12 cellular contexts compared by ENCODE assay signal in the genomic region with DNA sequence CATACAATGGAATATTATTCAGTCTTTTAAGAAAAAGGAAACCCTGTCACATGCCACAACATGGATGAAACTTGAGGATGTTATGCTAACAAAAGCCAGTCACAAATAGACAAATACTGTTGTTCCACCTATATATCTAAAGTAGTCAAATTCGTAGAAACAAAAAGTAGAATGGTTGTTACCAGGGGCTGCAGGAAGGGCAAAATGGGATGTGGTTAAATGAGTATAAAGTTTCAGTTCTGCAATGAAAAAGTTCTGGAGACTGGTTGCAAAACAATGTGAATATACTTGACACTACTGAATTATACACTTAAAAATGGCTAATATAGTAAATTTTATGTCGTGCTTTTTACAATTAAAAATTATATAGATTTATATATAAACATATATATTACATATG. TPM values are rescaled to one million over a fixed set of nuclear protein-coding genes. Genes with fewer than 3 reads are reported as not detected.
A peak's percentile ranks its signal among the peaks of the same experiment; 100 is the strongest.
DNase-seq lines count a peak whose midpoint lies in the region; ATAC-seq and TF ChIP-seq lines count a peak whose summit lies in the region.
"Had no signal": no experiment of that assay in that cellular context is flagged by ENCODE, and none has a peak within 500 bp of the region (broad histone marks: within the 10 kb centered on the region; RNA-seq: fewer than 3 reads in every experiment).

No MANE protein-coding gene starts in this region.

- no peaks in the 10 kb centered on the region for H3K9me2 ChIP-seq in Karpas-422 (replicated peaks; ENCODE audit: insufficient read depth, low read length)

- H3K4me3 Mint-ChIP-seq in CD8-positive, alpha-beta memory T cell = no peak overlapping the region
- H3K4me3 Mint-ChIP-seq: nephron progenitor cell had no signal

- no peaks in the 10 kb centered on the region for H3K36me3 Mint-ChIP-seq in CD8-positive, alpha-beta memory T cell

- H3K36me3 ChIP-seq in CD8-positive, alpha-beta memory T cell (ENCODE audit: insufficient read depth, low read length) = no peaks in the 10 kb centered on the region
- no peaks in the 10 kb centered on the region for H3K36me3 ChIP-seq in gastroesophageal sphincter
- no peaks in the 10 kb centered on the region for H3K36me3 ChIP-seq in Karpas-422 (ENCODE audit: insufficient read depth, low read length)
- H3K36me3 ChIP-seq: Peyer's patch had no signal

- H4K20me1 ChIP-seq in Karpas-422 (ENCODE audit: insufficient read depth, low read depth, low read length) = no peaks in the 10 kb centered on the region

- no peak overlapping the region for H3K9ac ChIP-seq in Karpas-422 (ENCODE audit: low read length)

- CTCF ChIA-PET in CD8-positive, alpha-beta memory T cell (lab: Charles Lee) = no interaction called here

- H3K27ac Mint-ChIP-seq in CD8-positive, alpha-beta memory T cell = no peak overlapping the region
- H3K27ac Mint-ChIP-seq: nephron progenitor cell had no signal

- H3K27me3 ChIP-seq in CD8-positive, alpha-beta memory T cell (ENCODE audit: insufficient read depth, low read length, poor library complexity, severe bottlenecking) = no peaks in the 10 kb centered on the region
- H3K27me3 ChIP-seq in gastroesophageal sphincter (no peaks in the 10 kb centered on the region), Karpas-422 (ENCODE audit: low read length) (no peaks in the 10 kb centered on the region)
- H3K27me3 ChIP-seq: Peyer's patch had no signal

- no peak overlapping the region for H3K27ac ChIP-seq in CD8-positive, alpha-beta memory T cell (ENCODE audit: low read depth, low read length)
- H3K27ac ChIP-seq in gastroesophageal sphincter = no peak overlapping the region
- no peak overlapping the region for H3K27ac ChIP-seq in Karpas-422 (ENCODE audit: low read length)
- H3K27ac ChIP-seq: Peyer's patch had no signal

- no peaks in the 10 kb centered on the region for H3K9me3 ChIP-seq in CD8-positive, alpha-beta memory T cell (ENCODE audit: low read length)
- no peaks in the 10 kb centered on the region for H3K9me3 ChIP-seq in gastroesophageal sphincter
- no peaks in the 10 kb centered on the region for H3K9me3 ChIP-seq in Karpas-422 (ENCODE audit: low read length)
- H3K9me3 ChIP-seq: Peyer's patch had no signal

- WGBS in gastroesophageal sphincter (ENCODE audit: low coverage in 1 of 2), 2 donors = 79 to 87% methylated on average over 2 of the region's 2 CpGs

- POLR2A ChIA-PET in CD8-positive, alpha-beta memory T cell (lab: Charles Lee) = no interaction called here

- TF ChIP-seq EP300 in gastroesophageal sphincter (IDR thresholded peaks at IDR 0.05) = no peak

- H3K4me1 ChIP-seq in CD8-positive, alpha-beta memory T cell (ENCODE audit: insufficient read depth, low read length) = no peaks in the 10 kb centered on the region
- H3K4me1 ChIP-seq in gastroesophageal sphincter = peaks cover 0 to 8% (median 0%) of the 10 kb centered on the region in 3 donors
- no peaks in the 10 kb centered on the region for H3K4me1 ChIP-seq in Karpas-422 (ENCODE audit: low read length)
- H3K4me1 ChIP-seq: Peyer's patch had no signal

- H3K9me3 Mint-ChIP-seq in CD8-positive, alpha-beta memory T cell = peaks cover 0 to 5% (median 0%) of the 10 kb centered on the region in 5 donors
- H3K9me3 Mint-ChIP-seq: nephron progenitor cell had no signal

- DNase-seq in NB4 (ENCODE audit: low read depth) = peak; percentile 35
- no peak for DNase-seq in globus pallidus (ENCODE audit: low spot score)
- DNase-seq in CD8-positive, alpha-beta memory T cell = no peak
- DNase-seq in Karpas-422 = no peak
- DNase-seq: NCI-H146; nephron progenitor cell; Peyer's patch; stimulated activated CD4-positive, alpha-beta T cell treated with anti-CD3 and anti-CD28 coated beads, Interleukin-15, amount 100 ng/mL, for 24 hours had no signal

- no peaks in the 10 kb centered on the region for H3K79me2 ChIP-seq in Karpas-422 (ENCODE audit: low read length)

- TF ChIP-seq CTCF in NB4 (IDR thresholded peaks at IDR 0.05; ENCODE audit: low read depth, low read length) (no peak), gastroesophageal sphincter (IDR thresholded peaks at IDR 0.05) (no peak)

- no peak for TF ChIP-seq POLR2A in NB4 (IDR thresholded peaks at IDR 0.05; ENCODE audit: extremely low read depth, insufficient read length)
- TF ChIP-seq POLR2A in gastroesophageal sphincter (IDR thresholded peaks at IDR 0.05) = no peak

- H3K4me1 Mint-ChIP-seq in CD8-positive, alpha-beta memory T cell = no peaks in the 10 kb centered on the region

- H3K27me3 Mint-ChIP-seq in CD8-positive, alpha-beta memory T cell = no peaks in the 10 kb centered on the region

- no peak overlapping the region for H3K4me2 ChIP-seq in Karpas-422 (ENCODE audit: low read depth, low read length, poor library complexity, severe bottlenecking)

- ATAC-seq in GM18499 (IDR thresholded peaks at IDR 0.05; ENCODE audit: insufficient read depth, unreplicated experiment) = peak; percentile 97
- ATAC-seq in GM21390 (IDR thresholded peaks at IDR 0.05; ENCODE audit: unreplicated experiment) = peak; percentile 95
- ATAC-seq in HG03060 (IDR thresholded peaks at IDR 0.05; ENCODE audit: low read depth, unreplicated experiment) = peak; percentile 92
- no peak for ATAC-seq in gastroesophageal sphincter

- no peak overlapping the region for H2AFZ ChIP-seq in Karpas-422 (ENCODE audit: low read length)

- H3K4me3 ChIP-seq in NB4 (ENCODE audit: low read depth, low read length) (no peak overlapping the region), gastroesophageal sphincter (no peak overlapping the region), Karpas-422 (ENCODE audit: low read length) (no peak overlapping the region)
- H3K4me3 ChIP-seq in CD8-positive, alpha-beta memory T cell (ENCODE audit: low read length) = no peak overlapping the region
- H3K4me3 ChIP-seq: Peyer's patch had no signal

RNA-seq across cellular contexts. Expression of gene SPOCK3, which starts 12.2 kb away (rescaled TPM):
- total RNA-seq in CD8-positive, alpha-beta memory T cell = not detected
- polyA plus RNA-seq in CD8-positive, alpha-beta memory T cell = not detected
- 1 to 10 TPM in 3 of 4 donors, under 1 TPM in 1; 0.57 to 7.8 (median 3.0) TPM for total RNA-seq in gastroesophageal sphincter
- total RNA-seq in Karpas-422 (2014; rRNA removed; shearing (Covaris generic); ENCODE audit: low replicate concordance) = 0.65 TPM in 1 of 2 replicates, not detected in the other
